Comparison of ENCODE assay signal across 14 cellular contexts in the genomic region with DNA sequence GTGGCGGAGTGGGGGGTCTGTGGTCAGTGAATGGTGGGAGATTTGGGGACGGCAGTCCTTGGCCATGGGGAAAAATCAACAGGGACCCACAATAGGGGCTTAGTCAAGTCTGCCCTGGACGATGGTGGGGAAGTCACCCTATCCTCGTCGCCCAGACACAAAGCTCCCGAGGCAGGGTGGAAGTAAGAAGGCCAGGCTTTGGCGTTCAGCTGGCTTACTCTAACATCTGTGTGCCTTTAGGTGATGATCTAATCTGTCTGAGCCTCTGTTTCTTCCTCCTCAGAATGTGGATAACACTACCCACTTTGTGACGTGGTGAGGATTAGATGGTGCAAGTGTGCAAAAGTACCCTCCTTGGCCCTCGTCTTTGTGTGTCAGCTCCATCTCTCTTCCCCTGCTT.
"Had no signal": no experiment of that assay in that cellular context is flagged by ENCODE, and none has a peak within 500 bp of the region (broad histone marks: within the 10 kb centered on the region; RNA-seq: fewer than 3 reads in every experiment).

No MANE protein-coding gene starts in this region.

- DNase-seq: activated CD4-positive, alpha-beta T cell treated with anti-CD3 and anti-CD28 coated beads, Interleukin-2, amount 10 ng/mL, durations not matched to agents 7 days and 5 days; activated CD4-positive, CD25-positive, alpha-beta regulatory T cell; activated naive CD4-positive, alpha-beta T cell treated with anti-CD3 and anti-CD28 coated beads for 36 hours; activated naive CD8-positive, alpha-beta T cell treated with anti-CD3 and anti-CD28 coated beads, Interleukin-2, amount 50 U/mL, for 24 hours; hippocampal formation; kidney; left lung; stimulated activated CD4-positive, alpha-beta T cell treated with anti-CD3 and anti-CD28 coated beads, Interleukin-2, amount 100 ng/mL, for 48 hours; stimulated activated naive CD4-positive, alpha-beta T cell; T-helper 17 cell; uterus had no signal

- H3K27ac ChIP-seq: ascending aorta, left lung, neutrophil, tibial nerve, uterus had no signal

- H3K4me3 ChIP-seq: ascending aorta, left lung, tibial nerve, uterus had no signal
